ENCODE assay signal across 22 cellular contexts in the genomic region with DNA sequence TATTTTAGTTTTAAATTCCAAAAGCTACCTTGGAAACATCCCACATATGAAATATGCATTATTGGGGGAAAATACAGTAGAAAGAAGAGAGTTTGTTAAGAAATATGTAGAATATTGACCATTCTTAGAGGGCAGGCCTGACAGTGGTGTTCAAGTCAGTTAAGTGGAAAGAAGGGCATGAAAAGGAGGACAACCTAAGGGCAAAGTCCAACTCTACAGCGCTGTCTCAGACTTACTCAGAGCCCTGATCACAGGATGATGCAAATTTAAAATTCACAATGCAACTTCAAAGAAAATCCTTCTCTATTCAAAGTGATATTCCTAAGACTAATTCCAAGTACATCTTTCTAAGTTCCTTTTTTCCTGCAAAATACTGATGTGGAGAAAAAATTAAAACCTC.
"Had no signal": no experiment of that assay in that cellular context is flagged by ENCODE, and none has a peak within 500 bp of the region (broad histone marks: within the 10 kb centered on the region; RNA-seq: fewer than 3 reads in every experiment).

No MANE protein-coding gene starts in this region.

- H3K4me3 ChIP-seq: hepatocyte, left ventricle myocardium inferior, sigmoid colon, testis, uterus had no signal

- ATAC-seq: activated CD4-positive, CD25-positive, alpha-beta regulatory T cell treated with anti-CD3 and anti-CD28 coated beads, Interleukin-2, amount 50 U/mL, for 24 hours; activated CD8-positive, alpha-beta memory T cell treated with anti-CD3 and anti-CD28 coated beads, Interleukin-2, amount 10 ng/mL, durations not matched to agents 7 days and 5 days; activated CD8-positive, alpha-beta T cell treated with anti-CD3 and anti-CD28 coated beads for 36 hours; foreskin keratinocyte; natural killer cell; stimulated activated naive B cell treated with anti-CD40 and anti-IgM and Interleukin-4, amounts not matched to agents 10 μg/mL and 1 μg/mL and 100 μg/mL, for 72 hours had no signal

- DNase-seq: activated CD4-positive, alpha-beta T cell treated with anti-CD3 and anti-CD28 coated beads, Interleukin-2, amount 10 ng/mL, durations not matched to agents 7 days and 5 days; activated CD8-positive, alpha-beta memory T cell treated with anti-CD3 and anti-CD28 coated beads, Interleukin-2, amount 10 ng/mL, durations not matched to agents 7 days and 5 days; activated CD8-positive, alpha-beta T cell treated with anti-CD3 and anti-CD28 coated beads for 36 hours; activated gamma-delta T cell; activated T-cell treated with anti-CD3 and anti-CD28 coated beads for 4 hours; aorta; foreskin keratinocyte; kidney glomerular epithelial cell; left ventricle myocardium inferior; natural killer cell; retina; sigmoid colon; stimulated activated CD4-positive, alpha-beta T cell treated with anti-CD3 and anti-CD28 coated beads, Interleukin-2, amount 100 ng/mL, for 48 hours; stimulated activated CD8-positive, alpha-beta memory T cell treated with anti-CD3 and anti-CD28 coated beads, Interleukin-4, amount 100 ng/mL, for 48 hours; stimulated activated naive B cell treated with anti-CD40 and anti-IgM and Interleukin-4, amounts not matched to agents 10 μg/mL and 1 μg/mL and 100 μg/mL, for 72 hours; testis; trophoblast cell; uterus had no signal

- FAIRE-seq: endometrium had no signal

- H3K27me3 ChIP-seq: foreskin keratinocyte, hepatocyte, sigmoid colon, testis, uterus had no signal

- H3K27ac ChIP-seq: foreskin keratinocyte, hepatocyte, left ventricle myocardium inferior, sigmoid colon, testis, uterus, VCaP had no signal

- H3K36me3 ChIP-seq: left ventricle myocardium inferior, sigmoid colon, uterus had no signal

- H3K4me1 ChIP-seq: foreskin keratinocyte, testis, uterus had no signal

- H3K9me3 ChIP-seq: left ventricle myocardium inferior, sigmoid colon, testis, uterus had no signal
